In the genomic region with DNA sequence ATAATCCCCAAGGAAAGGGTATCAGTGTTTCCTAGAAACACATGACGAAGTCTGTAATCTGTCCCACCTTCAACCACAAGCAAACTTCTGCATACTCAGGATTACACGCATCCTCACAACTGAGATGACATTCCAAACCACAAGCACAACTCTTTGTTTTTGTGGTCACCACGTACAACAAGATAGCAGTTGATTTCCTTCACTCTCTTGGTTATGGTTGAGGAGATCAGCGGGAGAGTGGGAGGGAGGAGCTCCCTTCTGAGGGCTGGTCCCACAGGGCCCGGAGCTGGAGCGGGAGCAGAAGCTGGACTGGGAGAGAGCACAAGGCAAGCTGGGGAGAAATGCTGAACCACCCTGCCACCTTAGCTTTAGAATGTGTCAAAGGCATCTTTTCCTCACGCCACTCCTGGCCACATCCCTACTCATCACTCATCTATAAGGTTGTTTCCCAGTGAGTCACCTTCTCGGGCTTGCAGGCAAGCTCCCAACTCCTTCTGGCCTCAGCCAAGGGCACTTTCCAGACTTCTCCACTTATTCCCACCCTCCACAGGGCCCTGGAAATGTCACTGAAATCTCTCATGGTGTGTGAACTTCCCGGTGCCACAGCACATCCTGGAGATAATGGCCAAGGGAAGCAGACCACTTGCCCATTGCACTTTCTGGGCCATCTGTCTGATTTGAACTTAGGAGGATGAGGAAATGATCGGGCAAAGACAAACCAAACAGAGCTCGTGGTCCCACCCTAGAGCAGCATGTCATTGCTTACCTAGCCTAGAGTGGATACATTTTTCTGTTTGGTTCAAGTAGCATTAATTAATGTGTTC, we compare ENCODE assay signal across 1 cellular context.
TF ChIP-seq lines count a peak whose summit lies in the region.

No MANE protein-coding gene starts in this region.

TF ChIP-seq in K562, 482 proteins besides CTCF, POLR2A, EP300 and RAD21 (continued from another document and continues in another):
- TF ChIP-seq, protein P1, sequence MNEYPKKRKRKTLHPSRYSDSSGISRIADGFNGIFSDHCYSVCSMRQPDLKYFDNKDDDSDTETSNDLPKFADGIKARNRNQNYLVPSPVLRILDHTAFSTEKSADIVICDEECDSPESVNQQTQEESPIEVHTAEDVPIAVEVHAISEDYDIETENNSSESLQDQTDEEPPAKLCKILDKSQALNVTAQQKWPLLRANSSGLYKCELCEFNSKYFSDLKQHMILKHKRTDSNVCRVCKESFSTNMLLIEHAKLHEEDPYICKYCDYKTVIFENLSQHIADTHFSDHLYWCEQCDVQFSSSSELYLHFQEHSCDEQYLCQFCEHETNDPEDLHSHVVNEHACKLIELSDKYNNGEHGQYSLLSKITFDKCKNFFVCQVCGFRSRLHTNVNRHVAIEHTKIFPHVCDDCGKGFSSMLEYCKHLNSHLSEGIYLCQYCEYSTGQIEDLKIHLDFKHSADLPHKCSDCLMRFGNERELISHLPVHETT (CRISPR knock-in tag; conservative IDR thresholded peaks at IDR 0.05 in 1 of 2, IDR thresholded peaks at IDR 0.05 in 1 of 2) = 0 out of 4 replicates have a peak, but pooled peaks of 1 of the 2 experiments have one; percentile 56
- TF ChIP-seq, protein P2, sequence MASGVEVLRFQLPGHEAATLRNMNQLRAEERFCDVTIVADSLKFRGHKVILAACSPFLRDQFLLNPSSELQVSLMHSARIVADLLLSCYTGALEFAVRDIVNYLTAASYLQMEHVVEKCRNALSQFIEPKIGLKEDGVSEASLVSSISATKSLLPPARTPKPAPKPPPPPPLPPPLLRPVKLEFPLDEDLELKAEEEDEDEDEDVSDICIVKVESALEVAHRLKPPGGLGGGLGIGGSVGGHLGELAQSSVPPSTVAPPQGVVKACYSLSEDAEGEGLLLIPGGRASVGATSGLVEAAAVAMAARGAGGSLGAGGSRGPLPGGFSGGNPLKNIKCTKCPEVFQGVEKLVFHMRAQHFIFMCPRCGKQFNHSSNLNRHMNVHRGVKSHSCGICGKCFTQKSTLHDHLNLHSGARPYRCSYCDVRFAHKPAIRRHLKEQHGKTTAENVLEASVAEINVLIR (CRISPR knock-in tag; IDR thresholded peaks at IDR 0.05) = peak; percentile 84
- TF ChIP-seq NFATC3 (IDR thresholded peaks at IDR 0.05) (no peak), HDAC2 (IDR thresholded peaks at IDR 0.05) (peak; percentile 93), SPI1 (IDR thresholded peaks at IDR 0.05; ENCODE audit: borderline replicate concordance, low read depth, low read length) (no peak), DPF2 (IDR thresholded peaks at IDR 0.05) (peak; percentile 79), BCOR (IDR thresholded peaks at IDR 0.05) (peak; percentile 87), NCOR1 (IDR thresholded peaks at IDR 0.05) (peak; percentile 90), ZNF311 (CRISPR knock-in tag; IDR thresholded peaks at IDR 0.05) (peak; percentile 65; the same call in 1 of the 2 replicates), JUND (IDR thresholded peaks at IDR 0.05; ENCODE audit: borderline replicate concordance, low read depth, low read length) (peak; percentile 63; the same call in 1 of the 2 replicates), JUND (tag; IDR thresholded peaks at IDR 0.05; ENCODE audit: borderline replicate concordance, low read depth, low read length) (peak; percentile 78; the same call in 2 of the 3 replicates), SRSF1 (IDR thresholded peaks at IDR 0.05; ENCODE audit: low read depth, low read length) (no peak), ATF4 (CRISPR knock-in tag; IDR thresholded peaks at IDR 0.05) (peak; percentile 69; the same call in 1 of the 2 replicates), MAZ (CRISPR knock-in tag; conservative IDR thresholded peaks at IDR 0.05 in 1 of 2, IDR thresholded peaks at IDR 0.05 in 1 of 2) (peak in 1 of 2 experiments; percentile 82; a peak in 2 of 4 replicates), RNF2 (IDR thresholded peaks at IDR 0.05) (0 out of 2 replicates have a peak, but pooled peaks have one; percentile 44), IRF1 (CRISPR knock-in tag; IDR thresholded peaks at IDR 0.05; ENCODE audit: borderline replicate concordance) (no peak), ATF1 (CRISPR knock-in tag; IDR thresholded peaks at IDR 0.05) (no peak), ATF1 (tag; IDR thresholded peaks at IDR 0.05) (peak; percentile 82), NR2F6 (CRISPR knock-in tag; IDR thresholded peaks at IDR 0.05) (no peak), ZNF589 (CRISPR knock-in tag; IDR thresholded peaks at IDR 0.05; ENCODE audit: low read depth) (peak; percentile 81; the same call in 1 of the 2 replicates), HDAC1 (IDR thresholded peaks at IDR 0.05) (peak in 1 of 2 experiments; percentile 90; a peak in 2 of 4 replicates), ZKSCAN8 (CRISPR knock-in tag; IDR thresholded peaks at IDR 0.05) (peak; percentile 4; the same call in 1 of the 2 replicates), ZSCAN32 (CRISPR knock-in tag; IDR thresholded peaks at IDR 0.05) (no peak), HDAC6 (IDR thresholded peaks at IDR 0.05; ENCODE audit: low read depth, low read length) (no peak), BRD4 (IDR thresholded peaks at IDR 0.05) (no peak), NEUROD1 (IDR thresholded peaks at IDR 0.05; ENCODE audit: borderline replicate concordance, low read depth, low read length, partially characterized antibody) (peak; percentile 35), ZNF696 (CRISPR knock-in tag; conservative IDR thresholded peaks at IDR 0.05) (no peak), DEAF1 (CRISPR knock-in tag; IDR thresholded peaks at IDR 0.05) (no peak), NELFE (IDR thresholded peaks at IDR 0.05; ENCODE audit: insufficient read depth, insufficient read length) (no peak), ZNF408 (CRISPR knock-in tag; IDR thresholded peaks at IDR 0.05; ENCODE audit: low read depth) (no peak), RBM17 (IDR thresholded peaks at IDR 0.05; ENCODE audit: borderline replicate concordance, low read depth, low read length) (no peak), MNT (conservative IDR thresholded peaks at IDR 0.05) (peak in 1 of 2 experiments; percentile 50; a peak in 1 of 4 replicates), RFX5 (IDR thresholded peaks at IDR 0.05; ENCODE audit: low read depth, low read length) (peak; percentile 92), TOE1 (IDR thresholded peaks at IDR 0.05; ENCODE audit: borderline replicate concordance) (peak; percentile 24; the same call in 1 of the 2 replicates), TOE1 (CRISPR knock-in tag; IDR thresholded peaks at IDR 0.05; ENCODE audit: borderline replicate concordance, low read depth) (no peak), ZNF766 (CRISPR knock-in tag; conservative IDR thresholded peaks at IDR 0.05) (peak; percentile 78; the same call in 1 of the 2 replicates), PHTF2 (CRISPR knock-in tag; IDR thresholded peaks at IDR 0.05) (no peak), ZBTB2 (IDR thresholded peaks at IDR 0.05) (no peak), MAFK (IDR thresholded peaks at IDR 0.05; ENCODE audit: low read length) (peak; percentile 58), CHD4 (IDR thresholded peaks at IDR 0.05; ENCODE audit: insufficient read depth, insufficient replicate concordance, low read depth, low read length, poor library complexity, severe bottlenecking) (no peak), ZFP30 (CRISPR knock-in tag; IDR thresholded peaks at IDR 0.05; ENCODE audit: borderline replicate concordance) (no peak), ZNF77 (CRISPR knock-in tag; IDR thresholded peaks at IDR 0.05) (no peak), KDM2B (CRISPR knock-in tag; IDR thresholded peaks at IDR 0.05) (no peak), ZBTB33 (CRISPR knock-in tag; IDR thresholded peaks at IDR 0.05) (no peak)
- TF ChIP-seq, protein P3, sequence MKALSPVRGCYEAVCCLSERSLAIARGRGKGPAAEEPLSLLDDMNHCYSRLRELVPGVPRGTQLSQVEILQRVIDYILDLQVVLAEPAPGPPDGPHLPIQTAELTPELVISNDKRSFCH (CRISPR knock-in tag; IDR thresholded peaks at IDR 0.05) = no peak
- TF ChIP-seq, protein P3 (tag; IDR thresholded peaks at IDR 0.05) = peak; percentile 97
- TF ChIP-seq, protein P4, sequence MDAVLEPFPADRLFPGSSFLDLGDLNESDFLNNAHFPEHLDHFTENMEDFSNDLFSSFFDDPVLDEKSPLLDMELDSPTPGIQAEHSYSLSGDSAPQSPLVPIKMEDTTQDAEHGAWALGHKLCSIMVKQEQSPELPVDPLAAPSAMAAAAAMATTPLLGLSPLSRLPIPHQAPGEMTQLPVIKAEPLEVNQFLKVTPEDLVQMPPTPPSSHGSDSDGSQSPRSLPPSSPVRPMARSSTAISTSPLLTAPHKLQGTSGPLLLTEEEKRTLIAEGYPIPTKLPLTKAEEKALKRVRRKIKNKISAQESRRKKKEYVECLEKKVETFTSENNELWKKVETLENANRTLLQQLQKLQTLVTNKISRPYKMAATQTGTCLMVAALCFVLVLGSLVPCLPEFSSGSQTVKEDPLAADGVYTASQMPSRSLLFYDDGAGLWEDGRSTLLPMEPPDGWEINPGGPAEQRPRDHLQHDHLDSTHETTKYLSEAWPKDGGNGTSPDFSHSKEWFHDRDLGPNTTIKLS (IDR thresholded peaks at IDR 0.05; ENCODE audit: borderline replicate concordance, low read depth) = no peak
- TF ChIP-seq, protein P5, sequence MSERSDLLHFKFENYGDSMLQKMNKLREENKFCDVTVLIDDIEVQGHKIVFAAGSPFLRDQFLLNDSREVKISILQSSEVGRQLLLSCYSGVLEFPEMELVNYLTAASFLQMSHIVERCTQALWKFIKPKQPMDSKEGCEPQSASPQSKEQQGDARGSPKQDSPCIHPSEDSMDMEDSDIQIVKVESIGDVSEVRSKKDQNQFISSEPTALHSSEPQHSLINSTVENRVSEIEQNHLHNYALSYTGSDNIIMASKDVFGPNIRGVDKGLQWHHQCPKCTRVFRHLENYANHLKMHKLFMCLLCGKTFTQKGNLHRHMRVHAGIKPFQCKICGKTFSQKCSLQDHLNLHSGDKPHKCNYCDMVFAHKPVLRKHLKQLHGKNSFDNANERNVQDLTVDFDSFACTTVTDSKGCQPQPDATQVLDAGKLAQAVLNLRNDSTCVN (CRISPR knock-in tag; IDR thresholded peaks at IDR 0.05) = no peak
